Comparison of ENCODE assay signal across 18 cellular contexts in genomic region chr10:91352760-91353159, GRCh38.
"Had no signal": no experiment of that assay in that cellular context is flagged by ENCODE, and none has a peak within 500 bp of the region (broad histone marks: within the 10 kb centered on the region; RNA-seq: fewer than 3 reads in every experiment).

No MANE protein-coding gene starts in this region.

- DNase-seq: activated CD4-positive, alpha-beta T cell treated with anti-CD3 and anti-CD28 coated beads, Interleukin-2, amount 10 ng/mL, durations not matched to agents 24 days and 14 days; activated CD8-positive, alpha-beta memory T cell treated with anti-CD3 and anti-CD28 coated beads, Interleukin-2, amount 10 ng/mL, durations not matched to agents 7 days and 5 days; activated CD8-positive, alpha-beta T cell treated with anti-CD3 and anti-CD28 coated beads for 36 hours; activated T-cell treated with anti-CD3 and anti-CD28 coated beads for 4 hours; effector memory CD4-positive, alpha-beta T cell; heart left ventricle; left cardiac atrium; spleen; stimulated activated CD4-positive, alpha-beta T cell treated with anti-CD3 and anti-CD28 coated beads, Interleukin-4, amount 100 ng/mL, for 1 hour; stimulated activated naive CD4-positive, alpha-beta T cell; T-helper 17 cell; testis had no signal

- H3K36me3 ChIP-seq: heart left ventricle, spleen had no signal

- H3K9me3 ChIP-seq: heart left ventricle, spleen, testis had no signal

- H3K4me1 ChIP-seq: spleen, testis had no signal

- H3K27me3 ChIP-seq: testis had no signal

- ATAC-seq: activated CD8-positive, alpha-beta memory T cell treated with anti-CD3 and anti-CD28 coated beads, Interleukin-2, amount 10 ng/mL, durations not matched to agents 7 days and 5 days; activated CD8-positive, alpha-beta T cell treated with anti-CD3 and anti-CD28 coated beads for 36 hours; activated naive CD4-positive, alpha-beta T cell treated with anti-CD3 and anti-CD28 coated beads, Interleukin-2, amount 50 U/mL, for 72 hours; esophagus mucosa; heart left ventricle; left cardiac atrium; natural killer cell treated with Interleukin-12 subunit alpha and Interleukin-12 subunit beta and Interleukin-15 and Interleukin-18, amount 100 ng/mL, for 72 hours; T-helper 17 cell had no signal

- FAIRE-seq: astrocyte, colon, islet of Langerhans had no signal

- H3K27ac ChIP-seq: heart left ventricle, spleen, testis had no signal

- H3K4me3 ChIP-seq: heart left ventricle, spleen, testis had no signal
